Comparison of ENCODE assay signal across 8 cellular contexts in genomic region chr11:35619030-35619753, GRCh38.
DNase-seq lines count a peak whose midpoint lies in the region; ATAC-seq and TF ChIP-seq lines count a peak whose summit lies in the region.

No MANE protein-coding gene starts in this region.

- TF ChIP-seq CTCF in GM06990 (IDR thresholded peaks at IDR 0.05; ENCODE audit: insufficient read depth, low read length, poor library complexity, severe bottlenecking) = no peak

- H3K36me3 ChIP-seq in GM06990 (ENCODE audit: control insufficient read depth, insufficient read depth, low read length) (no peaks in the 10 kb centered on the region), neuron (ENCODE audit: insufficient read depth, low read length) (peaks cover 4% of the 10 kb centered on the region)

- peak overlapping the region; percentile 49 for H3K4me3 ChIP-seq in GM06990 (replicated peaks; ENCODE audit: low read depth, low read length)
- H3K4me3 ChIP-seq in neuron (ENCODE audit: low read length) = peak overlapping the region; percentile 82

- peak; percentile 34 for ATAC-seq in GM21526 (IDR thresholded peaks at IDR 0.05; ENCODE audit: low FRiP score, unreplicated experiment)

- H3K9me3 ChIP-seq in neuron (ENCODE audit: low read length) = no peaks in the 10 kb centered on the region

- peak; percentile 80 for DNase-seq in GM06990 (ENCODE audit: extremely low read depth, insufficient read length)
- DNase-seq in HuH-7.5 (ENCODE audit: low spot score) = peak; percentile 49
- DNase-seq in activated T-cell treated with anti-CD3 and anti-CD28 coated beads for 48 hours (ENCODE audit: low read depth) = peak; percentile 36
- DNase-seq in fibroblast of the conjunctiva (ENCODE audit: low read depth) = peak; percentile 12
- DNase-seq in NK-92 (lab: John Stamatoyannopoulos, UW; ENCODE audit: unreplicated experiment) = no peak
- DNase-seq in stimulated activated naive CD4-positive, alpha-beta T cell treated with Interleukin-2 at 50 U/mL for 16 hours (lab: John Stamatoyannopoulos, UW) = no peak

- H3K4me1 ChIP-seq in neuron (ENCODE audit: insufficient read depth, low read length) = peaks cover 27% of the 10 kb centered on the region

- no peaks in the 10 kb centered on the region; the same call in 1 of the 2 replicates for H3K27me3 ChIP-seq in GM06990 (replicated peaks; ENCODE audit: control insufficient read depth, insufficient read depth, low read length)
- no peaks in the 10 kb centered on the region for H3K27me3 ChIP-seq in neuron (ENCODE audit: insufficient read depth, low read length)

- peak overlapping the region; percentile 2 for H2AFZ ChIP-seq in neuron (ENCODE audit: low read depth, low read length)

Comparison
In these comparisons a context has a peak if more than half of its experiments do, and no peak if none do; other contexts are left out.
1. DNase-seq: peak in GM06990 (single experiment), HuH-7.5 (single experiment), activated T-cell treated with anti-CD3 and anti-CD28 coated beads for 48 hours (single experiment) and fibroblast of the conjunctiva (single experiment); none in NK-92 (single experiment) and stimulated activated naive CD4-positive, alpha-beta T cell treated with Interleukin-2 at 50 U/mL for 16 hours (single experiment).